Comparison of ENCODE assay signal across 8 cellular contexts in the genomic region with DNA sequence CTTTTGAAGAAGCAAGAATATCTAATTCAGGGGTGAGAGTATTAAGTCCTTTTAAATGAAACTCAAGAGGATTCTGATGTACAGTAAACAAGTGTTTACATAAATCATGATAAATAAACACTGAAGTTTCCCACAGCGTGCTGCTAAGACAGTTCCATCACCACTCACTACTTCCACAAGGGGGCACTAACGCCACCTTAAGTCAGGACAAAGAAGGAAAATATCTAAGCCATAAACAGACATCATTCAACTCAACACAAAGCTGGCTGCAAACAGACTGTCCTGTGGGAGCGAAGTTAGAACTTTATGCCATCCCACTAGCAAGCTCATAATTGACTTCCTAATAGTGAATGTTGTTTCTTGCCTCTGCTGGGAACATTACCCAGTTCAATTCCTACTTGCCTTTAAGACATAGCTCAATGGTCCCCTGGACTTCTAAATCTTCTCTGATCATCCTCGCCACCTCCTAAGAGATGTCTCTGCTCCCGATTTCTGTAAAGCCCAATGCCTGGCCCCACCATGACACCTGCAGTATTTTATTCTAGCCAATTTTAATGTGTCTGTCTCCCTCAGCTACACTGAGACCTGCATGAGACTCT. TPM values are rescaled to one million over a fixed set of nuclear protein-coding genes. Genes with fewer than 3 reads are reported as not detected.
DNase-seq lines count a peak whose midpoint lies in the region; ATAC-seq and TF ChIP-seq lines count a peak whose summit lies in the region.

No MANE protein-coding gene starts in this region.

- H3K79me2 ChIP-seq in Karpas-422 (ENCODE audit: low read length) (no peaks in the 10 kb centered on the region), parathyroid adenoma (no peaks in the 10 kb centered on the region)

- H3K4me1 ChIP-seq in Karpas-422 (ENCODE audit: low read length) (no peaks in the 10 kb centered on the region), parathyroid adenoma (no peaks in the 10 kb centered on the region), vagina (no peaks in the 10 kb centered on the region)

- DNase-seq in DMS 273 treated with DMSO at 0.1 percent for 48 hours (lab: John Stamatoyannopoulos, UW) (peak; percentile 3), Karpas-422 (peak; percentile 85), RPMI8226 (peak; percentile 62), foreskin melanocyte (peak; percentile 74), vagina (ENCODE audit: extremely low spot score in 2 of 2) (no peak)
- DNase-seq in activated T-helper 9 cell treated with anti-CD3 and anti-CD28 coated beads, Interleukin-2, amount 50 U/mL, for 16 hours (ENCODE audit: low read depth), result peak; percentile 24

- peak; percentile 57 for ATAC-seq in GM21423 (IDR thresholded peaks at IDR 0.05; ENCODE audit: unreplicated experiment)

- H3K9me3 ChIP-seq in Karpas-422 (ENCODE audit: low read length), result no peaks in the 10 kb centered on the region
- H3K9me3 ChIP-seq in parathyroid adenoma (ENCODE audit: control insufficient read depth, low read length), result no peaks in the 10 kb centered on the region
- no peaks in the 10 kb centered on the region for H3K9me3 ChIP-seq in vagina

- H3K4me3 ChIP-seq in Karpas-422 (ENCODE audit: low read length) (no peak overlapping the region), parathyroid adenoma (ENCODE audit: low read depth, low read length) (no peak overlapping the region), vagina (no peak overlapping the region)

- no peak overlapping the region for H2AFZ ChIP-seq in Karpas-422 (ENCODE audit: low read length)
- peak overlapping the region; percentile 6 for H2AFZ ChIP-seq in parathyroid adenoma

- H3K9ac ChIP-seq in Karpas-422 (ENCODE audit: low read length) (no peak overlapping the region), parathyroid adenoma (no peak overlapping the region)

- no peaks in the 10 kb centered on the region for H3K9me2 ChIP-seq in Karpas-422 (replicated peaks; ENCODE audit: insufficient read depth, low read length)

- H3K27me3 ChIP-seq in Karpas-422 (ENCODE audit: low read length) (no peaks in the 10 kb centered on the region), parathyroid adenoma (ENCODE audit: control insufficient read depth, insufficient read depth, low read length) (no peaks in the 10 kb centered on the region), vagina (no peaks in the 10 kb centered on the region)

- TF ChIP-seq POLR2A in vagina (IDR thresholded peaks at IDR 0.05), result no peak

- no peak overlapping the region for H3K4me2 ChIP-seq in Karpas-422 (ENCODE audit: low read depth, low read length, poor library complexity, severe bottlenecking)
- H3K4me2 ChIP-seq in parathyroid adenoma (ENCODE audit: low read length), result no peak overlapping the region

- no peak overlapping the region for H3K27ac ChIP-seq in Karpas-422 (ENCODE audit: low read length)
- no peak overlapping the region for H3K27ac ChIP-seq in parathyroid adenoma
- no peak overlapping the region for H3K27ac ChIP-seq in vagina

- no peaks in the 10 kb centered on the region for H4K20me1 ChIP-seq in Karpas-422 (ENCODE audit: insufficient read depth, low read depth, low read length)

- H3K36me3 ChIP-seq in Karpas-422 (ENCODE audit: insufficient read depth, low read length), result no peaks in the 10 kb centered on the region
- no peaks in the 10 kb centered on the region for H3K36me3 ChIP-seq in parathyroid adenoma (ENCODE audit: control insufficient read depth, insufficient read depth, low read length)
- H3K36me3 ChIP-seq in vagina, result peaks cover 0 to 7% of the 10 kb centered on the region in 2 donors

- TF ChIP-seq CTCF in parathyroid adenoma (IDR thresholded peaks at IDR 0.05) (peak; percentile 78), vagina (IDR thresholded peaks at IDR 0.05) (peak; percentile 62 to 78 (median 73))

- intact Hi-C loops in vagina (cut with DNase I), result loop anchor here (2.0 kb wide), 1 partner anchor 291 kb away; no protein-coding TSS in a partner anchor

RNA-seq across cellular contexts. Expression of a gene that starts 36.5 kb away (rescaled TPM):
- 26.8 and 34.9 TPM in 2 replicates for total RNA-seq in Karpas-422 (2014; rRNA removed; shearing (Covaris generic); ENCODE audit: low replicate concordance)
- 11.8 TPM for total RNA-seq in vagina

RNA-seq across cellular contexts. Expression of a gene that starts 45.4 kb away (rescaled TPM):
- total RNA-seq in Karpas-422 (2014; rRNA removed; shearing (Covaris generic); ENCODE audit: low replicate concordance), result 6.8 and 14.5 TPM in 2 replicates
- total RNA-seq in vagina, result 52.3 TPM

RNA-seq across cellular contexts. Expression of a gene that starts 48.6 kb away (rescaled TPM):
- total RNA-seq in Karpas-422 (2014; rRNA removed; shearing (Covaris generic); ENCODE audit: low replicate concordance), result 21.9 and 34.7 TPM in 2 replicates
- total RNA-seq in vagina, result 44.2 TPM

Comparison
In these comparisons a context has a peak if more than half of its experiments do, and no peak if none do; other contexts are left out.
1. DNase-seq: peak in DMS 273 treated with DMSO at 0.1 percent for 48 hours (single experiment), Karpas-422 (single experiment), RPMI8226 (single experiment), activated T-helper 9 cell treated with anti-CD3 and anti-CD28 coated beads, Interleukin-2, amount 50 U/mL, for 16 hours (single experiment) and foreskin melanocyte (single experiment); none in vagina (0 of 2).